1 cellular context compared by ENCODE assay signal in the genomic region with DNA sequence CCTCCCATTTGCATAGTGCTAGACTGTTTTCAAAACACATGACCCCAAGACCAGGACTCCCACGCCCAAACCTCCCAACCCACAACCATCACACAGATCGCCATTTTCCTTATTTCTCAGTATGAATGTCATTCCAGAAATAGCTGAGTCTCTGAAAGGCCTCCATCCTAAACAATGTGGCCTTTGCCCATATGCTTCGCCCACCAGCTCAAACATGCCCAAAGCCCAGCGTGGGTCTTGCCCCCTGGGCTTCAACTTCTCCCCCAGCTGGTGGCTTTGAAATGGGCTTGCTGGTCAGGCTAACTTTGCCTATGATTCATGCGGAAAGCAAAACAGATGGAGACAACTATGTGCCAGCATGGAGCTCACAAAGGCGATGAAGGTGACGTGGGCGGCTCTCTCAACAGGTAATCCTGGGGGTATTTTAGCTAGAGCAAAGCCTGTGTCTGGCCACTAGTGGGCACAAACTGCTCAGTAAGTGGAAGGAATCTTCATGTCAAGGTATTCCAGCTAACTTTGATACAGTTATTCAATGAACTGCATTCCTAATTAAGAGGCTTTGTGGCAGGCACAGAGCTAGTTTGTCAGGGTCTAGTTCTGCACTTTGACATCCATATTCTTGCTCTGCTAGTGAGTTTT.
TF ChIP-seq lines count a peak whose summit lies in the region.

No MANE protein-coding gene starts in this region.

TF ChIP-seq in endothelial cell of umbilical vein, 7 proteins besides CTCF, POLR2A, EP300 and RAD21:
- no peak for TF ChIP-seq JUN (IDR thresholded peaks at IDR 0.05; ENCODE audit: borderline replicate concordance, insufficient read depth, insufficient read length, low read depth)
- no peak for TF ChIP-seq POLR2AphosphoS5 (IDR thresholded peaks at IDR 0.05; ENCODE audit: insufficient read depth, low read depth, low read length)
- no peak for TF ChIP-seq EZH2 (IDR thresholded peaks at IDR 0.05; ENCODE audit: borderline replicate concordance, low read depth, low read length, severe bottlenecking)
- TF ChIP-seq MYC (IDR thresholded peaks at IDR 0.05; ENCODE audit: low read depth, low read length): no peak
- no peak for TF ChIP-seq GATA2 (IDR thresholded peaks at IDR 0.05; ENCODE audit: insufficient read depth, insufficient read length, low read depth, low read length)
- no peak for TF ChIP-seq MAX (IDR thresholded peaks at IDR 0.05; ENCODE audit: insufficient read depth, insufficient read length)
- no peak for TF ChIP-seq FOS (IDR thresholded peaks at IDR 0.05; ENCODE audit: borderline replicate concordance, insufficient read depth, low read length)
TF ChIP-seq in endothelial cell of umbilical vein: peak in this region for 0.
